In genomic region chr5:60495644-60496520, GRCh38 we compare ENCODE assay signal across 22 cellular contexts.
DNase-seq lines count a peak whose midpoint lies in the region; ATAC-seq, FAIRE-seq and TF ChIP-seq lines count a peak whose summit lies in the region.
"Had no signal": no experiment of that assay in that cellular context is flagged by ENCODE, and none has a peak within 500 bp of the region (broad histone marks: within the 10 kb centered on the region; RNA-seq: fewer than 3 reads in every experiment).

No MANE protein-coding gene starts in this region.

- CTCF ChIA-PET in CD8-positive, alpha-beta T cell (lab: Charles Lee): no interaction called here

- H3K4me1 Mint-ChIP-seq in CD8-positive, alpha-beta T cell (ENCODE audit: low read depth): no peaks in the 10 kb centered on the region
- H3K4me1 Mint-ChIP-seq: activated CD4-positive, alpha-beta memory T cell treated with anti-CD3 and anti-CD28 coated beads, Interleukin-2, amount 10 ng/mL, durations not matched to agents 7 days and 5 days had no signal

- H3K9me3 ChIP-seq in CD8-positive, alpha-beta T cell (ENCODE audit: low read length): no peaks in the 10 kb centered on the region
- no peaks in the 10 kb centered on the region for H3K9me3 ChIP-seq in heart left ventricle
- H3K9me3 ChIP-seq: HAP-1, suprapubic skin had no signal

- 72 to 84% (median 78%) methylated on average over 7 of the region's 7 CpGs for WGBS in heart left ventricle, 4 donors

- no peak for FAIRE-seq in urothelium cell line (lab: Jason Lieb, UNC)
- FAIRE-seq: GM18507, keratinocyte had no signal

- TF ChIP-seq CTCF in VCaP (conservative IDR thresholded peaks at IDR 0.05) (no peak), heart left ventricle (IDR thresholded peaks at IDR 0.05) (no peak)
- TF ChIP-seq CTCF in CD8-positive, alpha-beta T cell (IDR thresholded peaks at IDR 0.05): no peak

- TF ChIP-seq POLR2A in heart left ventricle (IDR thresholded peaks at IDR 0.05): no peak

- no peak for ATAC-seq in CD8-positive, alpha-beta T cell
- no peak for ATAC-seq in heart left ventricle
- ATAC-seq: activated T-cell treated with anti-CD3 and anti-CD28 coated beads, Interleukin-2, amount 50 U/mL, for 4 hours; right cardiac atrium had no signal

- POLR2A ChIA-PET in CD8-positive, alpha-beta T cell (lab: Charles Lee): no interaction called here

- H3K27me3 ChIP-seq in CD8-positive, alpha-beta T cell (ENCODE audit: insufficient read depth, low read length): no peaks in the 10 kb centered on the region
- H3K27me3 ChIP-seq in heart left ventricle: no peaks in the 10 kb centered on the region
- H3K27me3 ChIP-seq: suprapubic skin had no signal

- no peaks in the 10 kb centered on the region for H3K36me3 Mint-ChIP-seq in CD8-positive, alpha-beta T cell
- H3K36me3 Mint-ChIP-seq: activated naive CD8-positive, alpha-beta T cell had no signal

- no peak overlapping the region for H3K4me3 Mint-ChIP-seq in CD8-positive, alpha-beta T cell
- H3K4me3 Mint-ChIP-seq: activated CD4-positive, alpha-beta memory T cell treated with anti-CD3 and anti-CD28 coated beads, Interleukin-2, amount 10 ng/mL, durations not matched to agents 7 days and 5 days; activated naive CD8-positive, alpha-beta T cell; activated T-cell treated with anti-CD3 and anti-CD28 coated beads, Interleukin-2, amount 50 U/mL, for 4 hours; T-helper 1 cell treated with Interleukin-12 subunit alpha and Interleukin-12 subunit beta and Interleukin-4 antibody, amounts not matched to agents 30 μg/mL and 1 μg/mL, for 36 hours had no signal

- no peak overlapping the region for H3K4me3 ChIP-seq in CD8-positive, alpha-beta T cell (ENCODE audit: low read depth, low read length)
- no peak overlapping the region for H3K4me3 ChIP-seq in heart left ventricle
- H3K4me3 ChIP-seq: HAP-1, suprapubic skin had no signal

- H3K27ac ChIP-seq in VCaP (peak overlapping the region; percentile 41), heart left ventricle (peak overlapping the region in 1 of 12 donors; percentile 5)
- no peak overlapping the region for H3K27ac ChIP-seq in CD8-positive, alpha-beta T cell (ENCODE audit: low read depth, low read length)
- H3K27ac ChIP-seq: suprapubic skin, WERI-Rb-1 had no signal

- H3K4me1 ChIP-seq in CD8-positive, alpha-beta T cell (ENCODE audit: insufficient read depth, low read length): no peaks in the 10 kb centered on the region
- peaks cover 0 to 5% (median 0%) of the 10 kb centered on the region in 12 donors for H3K4me1 ChIP-seq in heart left ventricle
- H3K4me1 ChIP-seq: HAP-1, suprapubic skin had no signal

- H3K27ac Mint-ChIP-seq in CD8-positive, alpha-beta T cell: no peak overlapping the region
- H3K27ac Mint-ChIP-seq: activated CD4-positive, alpha-beta memory T cell treated with anti-CD3 and anti-CD28 coated beads, Interleukin-2, amount 10 ng/mL, durations not matched to agents 7 days and 5 days; activated naive CD8-positive, alpha-beta T cell; T-helper 1 cell treated with Interleukin-12 subunit alpha and Interleukin-12 subunit beta and Interleukin-4 antibody, amounts not matched to agents 30 μg/mL and 1 μg/mL, for 36 hours had no signal

- no peaks in the 10 kb centered on the region for H3K36me3 ChIP-seq in CD8-positive, alpha-beta T cell (ENCODE audit: insufficient read depth, low read length)
- no peaks in the 10 kb centered on the region for H3K36me3 ChIP-seq in heart left ventricle
- H3K36me3 ChIP-seq: HAP-1, suprapubic skin, WERI-Rb-1 had no signal

- DNase-seq in M059J (ENCODE audit: low read depth) (peak; percentile 67), inferior parietal cortex (ENCODE audit: extremely low spot score) (peak; percentile 79), superior temporal gyrus (ENCODE audit: extremely low spot score) (peak; percentile 91), heart left ventricle (no peak), urothelium cell line (ENCODE audit: low spot score) (no peak)
- no peak for DNase-seq in CD8-positive, alpha-beta T cell
- DNase-seq: activated CD4-positive, alpha-beta memory T cell treated with anti-CD3 and anti-CD28 coated beads, Interleukin-2, amount 10 ng/mL, durations not matched to agents 7 days and 5 days; activated T-cell treated with anti-CD3 and anti-CD28 coated beads, Interleukin-2, amount 50 U/mL, for 4 hours; DMS153; effector CD4-positive, alpha-beta T cell; KBM-7; NCI-H1048; right cardiac atrium; stimulated activated CD4-positive, alpha-beta T cell treated with anti-CD3 and anti-CD28 coated beads, Interleukin-1b, Interleukin-23, amount 100 ng/mL, for 48 hours; WERI-Rb-1 had no signal

- no peaks in the 10 kb centered on the region for H3K9me3 Mint-ChIP-seq in CD8-positive, alpha-beta T cell
- H3K9me3 Mint-ChIP-seq: T-helper 1 cell treated with Interleukin-12 subunit alpha and Interleukin-12 subunit beta and Interleukin-4 antibody, amounts not matched to agents 30 μg/mL and 1 μg/mL, for 36 hours had no signal

- intact Hi-C loops in CD8-positive, alpha-beta T cell (cut with DNase I, micrococcal nuclease): no loop called here
- intact Hi-C loops in heart left ventricle (cut with DNase I): no loop called here

- H3K27me3 Mint-ChIP-seq in CD8-positive, alpha-beta T cell (ENCODE audit: low read depth): no peaks in the 10 kb centered on the region
- H3K27me3 Mint-ChIP-seq: activated CD4-positive, alpha-beta memory T cell treated with anti-CD3 and anti-CD28 coated beads, Interleukin-2, amount 10 ng/mL, durations not matched to agents 7 days and 5 days; activated naive CD8-positive, alpha-beta T cell had no signal

Comparison
In these comparisons a context has a peak if more than half of its experiments do, and no peak if none do; other contexts are left out.
1. DNase-seq: peak in M059J (single experiment), inferior parietal cortex (single experiment) and superior temporal gyrus (single experiment); none in CD8-positive, alpha-beta T cell (0 of 7), heart left ventricle (0 of 5) and urothelium cell line (single experiment).